In the genomic region with DNA sequence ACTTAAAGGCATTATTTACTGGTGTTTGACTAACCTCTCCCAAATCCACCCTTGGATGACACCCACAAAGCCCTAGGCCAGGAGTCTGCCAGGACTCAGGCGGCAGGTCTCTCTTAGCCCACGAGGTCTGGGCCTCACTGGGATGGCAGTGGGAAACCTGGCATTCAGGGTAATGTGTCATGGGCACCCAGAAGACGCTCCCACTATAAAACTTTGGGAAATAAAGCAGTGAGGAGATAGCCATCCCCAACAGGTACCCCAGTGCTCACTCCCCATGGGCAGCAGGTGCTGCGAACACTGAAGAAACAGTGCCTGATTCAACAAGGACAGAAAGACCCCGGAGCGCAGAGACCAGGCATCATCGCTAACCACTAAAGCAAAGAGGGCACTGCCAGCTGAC, we compare ENCODE assay signal across 7 cellular contexts. TPM values are rescaled to one million over a fixed set of nuclear protein-coding genes. Genes with fewer than 3 reads are reported as not detected.
"Had no signal": no experiment of that assay in that cellular context is flagged by ENCODE, and none has a peak within 500 bp of the region (broad histone marks: within the 10 kb centered on the region; RNA-seq: fewer than 3 reads in every experiment).

No MANE protein-coding gene starts in this region.

- DNase-seq: GM23248, GOT3, H7, HCEC 1CT, IMR-90, KG1 had no signal

- H2AFZ ChIP-seq: GM23248 had no signal

- ATAC-seq: K562 had no signal

- H3K9ac ChIP-seq: GM23248 had no signal

- H3K27ac ChIP-seq: GM23248 had no signal

- H3K4me3 ChIP-seq: GM23248, K562 had no signal

RNA-seq across cellular contexts. Expression of a gene that starts 14.4 kb away (rescaled TPM):
- total RNA-seq: GM23248, IMR-90, K562 had no signal
- polyA plus RNA-seq: K562 had no signal
